In genomic region chr1:167605576-167605975, GRCh38 we compare ENCODE assay signal across 17 cellular contexts.
"Had no signal": no experiment of that assay in that cellular context is flagged by ENCODE, and none has a peak within 500 bp of the region (broad histone marks: within the 10 kb centered on the region; RNA-seq: fewer than 3 reads in every experiment).

No MANE protein-coding gene starts in this region.

- H3K27ac Mint-ChIP-seq: activated CD8-positive, alpha-beta memory T cell treated with anti-CD3 and anti-CD28 coated beads, Interleukin-2, amount 10 ng/mL, durations not matched to agents 7 days and 5 days; activated naive CD8-positive, alpha-beta T cell treated with anti-CD3 and anti-CD28 coated beads, Interleukin-2, amount 10 ng/mL, durations not matched to agents 7 days and 5 days; activated T-cell treated with anti-CD3 and anti-CD28 coated beads, Interleukin-2, amount 50 U/mL, for 24 hours; stimulated activated naive CD8-positive, alpha-beta T cell treated with anti-CD3 and anti-CD28 coated beads, Interleukin-15, amount 100 ng/mL, for 72 hours; T-helper 1 cell treated with Interleukin-12 subunit alpha and Interleukin-12 subunit beta and Interleukin-4 antibody, amounts not matched to agents 30 μg/mL and 1 μg/mL, for 36 hours had no signal

- H3K27me3 Mint-ChIP-seq: activated CD8-positive, alpha-beta memory T cell treated with anti-CD3 and anti-CD28 coated beads, Interleukin-2, amount 10 ng/mL, durations not matched to agents 7 days and 5 days; activated naive CD8-positive, alpha-beta T cell treated with anti-CD3 and anti-CD28 coated beads, Interleukin-2, amount 10 ng/mL, durations not matched to agents 7 days and 5 days; activated T-cell treated with anti-CD3 and anti-CD28 coated beads, Interleukin-2, amount 50 U/mL, for 24 hours; stimulated activated naive CD8-positive, alpha-beta T cell treated with anti-CD3 and anti-CD28 coated beads, Interleukin-15, amount 100 ng/mL, for 72 hours had no signal

- ATAC-seq: activated CD4-positive, CD25-positive, alpha-beta regulatory T cell treated with anti-CD3 and anti-CD28 coated beads, Interleukin-2, amount 50 U/mL, for 24 hours; activated CD8-positive, alpha-beta memory T cell treated with anti-CD3 and anti-CD28 coated beads, Interleukin-2, amount 10 ng/mL, durations not matched to agents 7 days and 5 days; lower lobe of right lung; naive thymus-derived CD4-positive, alpha-beta T cell; stimulated activated naive CD8-positive, alpha-beta T cell treated with anti-CD3 and anti-CD28 coated beads, Interleukin-15, amount 100 ng/mL, for 72 hours had no signal

- H3K36me3 ChIP-seq: ascending aorta, lower lobe of right lung, thoracic aorta had no signal

- H3K27me3 ChIP-seq: ascending aorta had no signal

- H3K4me3 Mint-ChIP-seq: activated CD8-positive, alpha-beta memory T cell treated with anti-CD3 and anti-CD28 coated beads, Interleukin-2, amount 10 ng/mL, durations not matched to agents 7 days and 5 days; activated naive CD8-positive, alpha-beta T cell treated with anti-CD3 and anti-CD28 coated beads, Interleukin-2, amount 10 ng/mL, durations not matched to agents 7 days and 5 days; activated T-cell treated with anti-CD3 and anti-CD28 coated beads, Interleukin-2, amount 50 U/mL, for 24 hours; stimulated activated naive CD8-positive, alpha-beta T cell treated with anti-CD3 and anti-CD28 coated beads, Interleukin-15, amount 100 ng/mL, for 72 hours; T-helper 1 cell treated with Interleukin-12 subunit alpha and Interleukin-12 subunit beta and Interleukin-4 antibody, amounts not matched to agents 30 μg/mL and 1 μg/mL, for 36 hours had no signal

- H3K4me1 ChIP-seq: ascending aorta had no signal

- H3K27ac ChIP-seq: ascending aorta, lower lobe of right lung, thoracic aorta had no signal

- DNase-seq: activated CD4-positive, alpha-beta T cell treated with anti-CD3 and anti-CD28 coated beads, Interleukin-2, amount 50 U/mL, for 4 hours; activated CD8-positive, alpha-beta memory T cell treated with anti-CD3 and anti-CD28 coated beads, Interleukin-2, amount 10 ng/mL, durations not matched to agents 7 days and 5 days; activated effector memory CD4-positive, alpha-beta T cell treated with anti-CD3 and anti-CD28 coated beads, Interleukin-2, amount 50 U/mL, for 16 hours; activated naive CD8-positive, alpha-beta T cell treated with anti-CD3 and anti-CD28 coated beads, Interleukin-2, amount 10 ng/mL, durations not matched to agents 7 days and 5 days; activated T-cell treated with anti-CD3 and anti-CD28 coated beads, Interleukin-2, amount 50 U/mL, for 24 hours; effector CD4-positive, alpha-beta T cell; hippocampal formation; lower lobe of right lung; naive thymus-derived CD4-positive, alpha-beta T cell; posterior cingulate gyrus; stimulated activated CD4-positive, alpha-beta T cell treated with anti-CD3 and anti-CD28 coated beads, Interleukin-4, amount 100 ng/mL, for 4 hours; stimulated activated naive CD8-positive, alpha-beta T cell treated with anti-CD3 and anti-CD28 coated beads, Interleukin-15, amount 100 ng/mL, for 72 hours had no signal

- H3K4me3 ChIP-seq: ascending aorta, lower lobe of right lung, skin epidermis, thoracic aorta had no signal
